Comparison of ENCODE assay signal across 8 cellular contexts in genomic region chr13:28138756-28139470, GRCh38. TPM values are rescaled to one million over a fixed set of nuclear protein-coding genes. Genes with fewer than 3 reads are reported as not detected.
A peak's percentile ranks its signal among the peaks of the same experiment; 100 is the strongest.
DNase-seq lines count a peak whose midpoint lies in the region; ATAC-seq, FAIRE-seq and TF ChIP-seq lines count a peak whose summit lies in the region.

No MANE protein-coding gene starts in this region.

- DNase-seq in 8988T (peak; percentile 49), GM18507 (ENCODE audit: extremely low spot score, insufficient read length, low read depth) (peak; percentile 64), NCI-H524 treated with DMSO at 0.1 percent for 48 hours (lab: John Stamatoyannopoulos, UW) (peak; percentile 62), HepG2 (ENCODE audit: low spot score) (peak; percentile 75)
- peak; percentile 72 to 89 for DNase-seq in activated CD4-positive, alpha-beta T cell treated with anti-CD3 and anti-CD28 coated beads, Interleukin-2, amount 50 U/mL, for 24 hours (ENCODE audit: low read depth in 1 of 2, low spot score in 1 of 2)
- peak; percentile 89 for DNase-seq in stimulated activated CD4-positive, alpha-beta T cell treated with anti-CD3 and anti-CD28 coated beads, Interleukin-2, amount 100 ng/mL, for 4 hours (ENCODE audit: low read depth)

- intact Hi-C loops in dendritic cell treated with granulocyte-macrophage colony-stimulating factor and Interleukin-4, amounts not matched to agents 40 ng/mL and 50 ng/mL, for 4 days (cut with micrococcal nuclease): loop anchor here (5.0 kb wide), 2 partner anchors 97 to 518 kb away; partner anchors contain the start of gene POMP
- intact Hi-C loops in HepG2 (cut with micrococcal nuclease; ENCODE audit: unreplicated experiment): no loop called here

- peak overlapping the region; percentile 87 for H3K9ac ChIP-seq in HepG2 (ENCODE audit: insufficient read depth, low read depth, low read length)

- TF ChIP-seq POLR2A in HepG2 (IDR thresholded peaks at IDR 0.05; ENCODE audit: insufficient read depth in 1 of 2, low read depth in 2 of 2, low read length in 2 of 2): peak; percentile 40 to 52; a peak in 3 of 4 replicates

- peaks cover 35% of the 10 kb centered on the region for H4K20me1 ChIP-seq in HepG2 (ENCODE audit: insufficient read depth, low read length)

- in situ Hi-C loops in HepG2 (cut with HindIII; ENCODE audit: extremely low pct_ligation_motif_present, low pct_unique_long_range_greater_than_20kb): no loop called here

- no peaks in the 10 kb centered on the region for H3K36me3 ChIP-seq in HepG2 (replicated peaks in 1 of 2; ENCODE audit: control insufficient read depth in 1 of 2, insufficient read depth in 2 of 2, low read length in 2 of 2)

- H3K4me3 Mint-ChIP-seq in dendritic cell treated with granulocyte-macrophage colony-stimulating factor and Interleukin-4, amounts not matched to agents 40 ng/mL and 50 ng/mL, for 4 days: peak overlapping the region; percentile 83

- peak; percentile 7; the same call in 1 of the 2 replicates for TF ChIP-seq RAD21 in HepG2 (CRISPR knock-in tag; IDR thresholded peaks at IDR 0.05)

- peak; percentile 92 for FAIRE-seq in GM18507 (lab: Jason Lieb, UNC)
- no peak for FAIRE-seq in HepG2 (lab: Jason Lieb, UNC)

- H3K4me1 Mint-ChIP-seq in dendritic cell treated with granulocyte-macrophage colony-stimulating factor and Interleukin-4, amounts not matched to agents 40 ng/mL and 50 ng/mL, for 4 days (ENCODE audit: low read depth): peaks cover 58% of the 10 kb centered on the region

- H3K27ac ChIP-seq in HepG2 (ENCODE audit: extremely low read length, insufficient read depth, low read length): peak overlapping the region; percentile 97

- peak overlapping the region; percentile 82 for H3K4me2 ChIP-seq in HepG2 (ENCODE audit: low read depth, low read length)

- 1% methylated on average over 10 of the region's 60 CpGs for WGBS in HepG2 (ENCODE audit: low lambda C conversion rate)

- H2AFZ ChIP-seq in HepG2 (ENCODE audit: low read length): no peak overlapping the region

- H3K27me3 ChIP-seq in HepG2 (ENCODE audit: control insufficient read depth in 1 of 2, insufficient read depth in 2 of 2, low read length in 2 of 2): no peaks in the 10 kb centered on the region

- peak overlapping the region; percentile 85 to 98 (median 90) for H3K4me3 ChIP-seq in HepG2 (replicated peaks in 1 of 3; ENCODE audit: insufficient read depth in 1 of 3, low read depth in 2 of 3, low read length in 3 of 3)

- H3K36me3 Mint-ChIP-seq in dendritic cell treated with granulocyte-macrophage colony-stimulating factor and Interleukin-4, amounts not matched to agents 40 ng/mL and 50 ng/mL, for 4 days (ENCODE audit: low read depth): peaks cover 25% of the 10 kb centered on the region

- no peak for TF ChIP-seq CTCF in HepG2 (CRISPR knock-in tag; IDR thresholded peaks at IDR 0.05)

- TSS peak; percentile 8 for BruUV-seq in HepG2 (replicated peaks; lab: Mats Ljungman, UMichigan)

- CTCF ChIA-PET in HepG2 (lab: Yijun Ruan, JAX; ENCODE audit: low intra/inter-chr PET ratio, low total read pairs): no interaction called here

- peak in 1 of 2 experiments; percentile 6; a peak in 1 of 4 replicates for TF ChIP-seq EP300 in HepG2 (IDR thresholded peaks at IDR 0.05; ENCODE audit: low read depth in 2 of 2, low read length in 2 of 2)
- TF ChIP-seq EP300 in HepG2 (CRISPR knock-in tag; IDR thresholded peaks at IDR 0.05; ENCODE audit: borderline replicate concordance): no peak

- H3K4me1 ChIP-seq in HepG2 (ENCODE audit: insufficient read depth, low read length): peaks cover 41% of the 10 kb centered on the region

- peak overlapping the region; percentile 99 for H3K27ac Mint-ChIP-seq in dendritic cell treated with granulocyte-macrophage colony-stimulating factor and Interleukin-4, amounts not matched to agents 40 ng/mL and 50 ng/mL, for 4 days

- ATAC-seq in HG03025 (IDR thresholded peaks at IDR 0.05; ENCODE audit: low FRiP score, unreplicated experiment): peak; percentile 52
- peak; percentile 85 for ATAC-seq in HepG2

- POLR2A ChIA-PET in HepG2 (lab: Yijun Ruan, JAX): interaction anchor here (0.6 kb wide), 1 partner anchor 1917 kb away, joined by 4 read pairs; the partner anchor contains the start of gene RNF6

- H3K9me3 ChIP-seq in HepG2 (ENCODE audit: low read length): no peaks in the 10 kb centered on the region

- no peaks in the 10 kb centered on the region for H3K27me3 Mint-ChIP-seq in dendritic cell treated with granulocyte-macrophage colony-stimulating factor and Interleukin-4, amounts not matched to agents 40 ng/mL and 50 ng/mL, for 4 days

- peaks cover 53% of the 10 kb centered on the region for H3K79me2 ChIP-seq in HepG2 (ENCODE audit: insufficient read depth, low read length)

- no peaks in the 10 kb centered on the region for H3K9me3 Mint-ChIP-seq in dendritic cell treated with granulocyte-macrophage colony-stimulating factor and Interleukin-4, amounts not matched to agents 40 ng/mL and 50 ng/mL, for 4 days

TF ChIP-seq in HepG2, 621 proteins besides CTCF, POLR2A, EP300 and RAD21 (continues in another document):
- peak; percentile 7 for TF ChIP-seq HNRNPK (IDR thresholded peaks at IDR 0.05; ENCODE audit: low read depth, low read length, poor library complexity, severe bottlenecking)
- TF ChIP-seq CCDC6 (CRISPR knock-in tag; IDR thresholded peaks at IDR 0.05): no peak
- TF ChIP-seq UBTF (CRISPR knock-in tag; IDR thresholded peaks at IDR 0.05): peak; percentile 51; the same call in 1 of the 2 replicates
- no peak for TF ChIP-seq FOXK1 (CRISPR knock-in tag; IDR thresholded peaks at IDR 0.05; ENCODE audit: borderline replicate concordance, low read depth)

RNA-seq across cellular contexts. Expression of gene PAN3, which starts 0.6 kb away (rescaled TPM):
- total RNA-seq in HepG2 (2016; rRNA removed; fragmentation: Illumina TruSeq; extraction: Trizol): 9.7 and 12.1 TPM in 2 replicates
- total RNA-seq in HepG2 (2016; cell fraction: cytosol; rRNA removed; fragmentation: Illumina TruSeq; extraction: Trizol; ENCODE audit: low read depth): 8.2 and 9.5 TPM in 2 replicates
- 9.7 and 12.5 TPM in 2 replicates for total RNA-seq in HepG2 (2016; cell fraction: insoluble cytoplasmic fraction; rRNA removed; fragmentation: Illumina TruSeq; extraction: Trizol)
- 6.9 and 8.1 TPM in 2 replicates for total RNA-seq in HepG2 (2016; cell fraction: membrane; rRNA removed; fragmentation: Illumina TruSeq; extraction: Trizol)
- 17.5 and 19.8 TPM in 2 replicates for total RNA-seq in HepG2 (2016; cell fraction: nucleus; rRNA removed; fragmentation: Illumina TruSeq; extraction: Trizol)
- 10.3 and 10.6 TPM in 2 replicates for polyA plus RNA-seq in HepG2 (2011; rRNA removed)
- 4.5 and 5.7 TPM in 2 replicates for polyA plus RNA-seq in HepG2 (2011; cell fraction: cytosol; rRNA removed)
- 13.2 and 14.0 TPM in 2 replicates for polyA plus RNA-seq in HepG2 (2011; cell fraction: nucleus; rRNA removed)
- 9.5 and 12.1 TPM in 2 replicates for polyA plus RNA-seq in HepG2 (2012)
- 0.24 and 0.35 TPM in 2 replicates for polyA plus RNA-seq in HepG2 (2016; cell fraction: cytosol; fragmentation: Illumina TruSeq; extraction: Trizol; ENCODE audit: low read depth)
- 10.2 and 11.1 TPM in 2 replicates for polyA plus RNA-seq in HepG2 (2016; cell fraction: insoluble cytoplasmic fraction; fragmentation: Illumina TruSeq; extraction: Trizol; ENCODE audit: low read depth)
- polyA plus RNA-seq in HepG2 (2016; cell fraction: membrane; fragmentation: Illumina TruSeq; extraction: Trizol; ENCODE audit: low read depth): 1.6 and 1.8 TPM in 2 replicates
- 25.4 and 27.7 TPM in 2 replicates for polyA plus RNA-seq in HepG2 (2016; cell fraction: nucleus; fragmentation: Illumina TruSeq; extraction: Trizol; ENCODE audit: insufficient read depth, low read depth)
- polyA minus RNA-seq in HepG2 (2011; rRNA and poly(A)+ RNA removed; ENCODE audit: low replicate concordance): 23.6 and 27.4 TPM in 2 replicates
- 18.4 and 18.6 TPM in 2 replicates for polyA minus RNA-seq in HepG2 (2011; cell fraction: cytosol; rRNA and poly(A)+ RNA removed)
- 51.4 and 54.6 TPM in 2 replicates for polyA minus RNA-seq in HepG2 (2011; cell fraction: nucleus; rRNA and poly(A)+ RNA removed)

RNA-seq across cellular contexts. Expression of gene FLT3, which starts 38.5 kb away (rescaled TPM):
- total RNA-seq in HepG2 (2016; rRNA removed; fragmentation: Illumina TruSeq; extraction: Trizol): not detected in 2 replicates
- total RNA-seq in HepG2 (2016; cell fraction: cytosol; rRNA removed; fragmentation: Illumina TruSeq; extraction: Trizol; ENCODE audit: low read depth): not detected in 2 replicates
- not detected in 2 replicates for total RNA-seq in HepG2 (2016; cell fraction: insoluble cytoplasmic fraction; rRNA removed; fragmentation: Illumina TruSeq; extraction: Trizol)
- not detected in 2 replicates for total RNA-seq in HepG2 (2016; cell fraction: membrane; rRNA removed; fragmentation: Illumina TruSeq; extraction: Trizol)
- not detected in 2 replicates for total RNA-seq in HepG2 (2016; cell fraction: nucleus; rRNA removed; fragmentation: Illumina TruSeq; extraction: Trizol)
- polyA plus RNA-seq in HepG2 (2011; rRNA removed): not detected in 2 replicates
- polyA plus RNA-seq in HepG2 (2011; cell fraction: cytosol; rRNA removed): not detected in 2 replicates
- not detected in 2 replicates for polyA plus RNA-seq in HepG2 (2011; cell fraction: nucleus; rRNA removed)
- polyA plus RNA-seq in HepG2 (2012): not detected in 2 replicates
- not detected in 2 replicates for polyA plus RNA-seq in HepG2 (2016; cell fraction: cytosol; fragmentation: Illumina TruSeq; extraction: Trizol; ENCODE audit: low read depth)
- not detected in 2 replicates for polyA plus RNA-seq in HepG2 (2016; cell fraction: insoluble cytoplasmic fraction; fragmentation: Illumina TruSeq; extraction: Trizol; ENCODE audit: low read depth)
- polyA plus RNA-seq in HepG2 (2016; cell fraction: membrane; fragmentation: Illumina TruSeq; extraction: Trizol; ENCODE audit: low read depth): not detected in 2 replicates
- polyA plus RNA-seq in HepG2 (2016; cell fraction: nucleus; fragmentation: Illumina TruSeq; extraction: Trizol; ENCODE audit: insufficient read depth, low read depth): not detected in 2 replicates
- not detected in 2 replicates for polyA minus RNA-seq in HepG2 (2011; rRNA and poly(A)+ RNA removed; ENCODE audit: low replicate concordance)
- polyA minus RNA-seq in HepG2 (2011; cell fraction: cytosol; rRNA and poly(A)+ RNA removed): not detected in 2 replicates
- polyA minus RNA-seq in HepG2 (2011; cell fraction: nucleus; rRNA and poly(A)+ RNA removed): not detected in 2 replicates

Comparison
In these comparisons a context has a peak if more than half of its experiments do, and no peak if none do; other contexts are left out.
1. Peak in every context shown above with its lines: DNase-seq, ATAC-seq, H3K4me3 ChIP-seq and H3K27ac ChIP-seq.